In genomic region chr3:44729384-44729910, GRCh38 we compare ENCODE assay signal across 8 cellular contexts. TPM values are rescaled to one million over a fixed set of nuclear protein-coding genes. Genes with fewer than 3 reads are reported as not detected.
DNase-seq lines count a peak whose midpoint lies in the region; ATAC-seq lines count a peak whose summit lies in the region.

ZNF501 (plus strand) TSS chr3:44729635; CDS start chr3:44734422, 4,787 bp downstream.

- ATAC-seq in HG02588 (IDR thresholded peaks at IDR 0.05; ENCODE audit: unreplicated experiment) = peak; percentile 76
- ATAC-seq in left lobe of liver = peak; percentile 100
- ATAC-seq in GM19328 (IDR thresholded peaks at IDR 0.05; ENCODE audit: unreplicated experiment) = no peak

- DNase-seq in G401 (ENCODE audit: low spot score) (peak; percentile 89), NCI-H2171 (lab: John Stamatoyannopoulos, UW) (peak; percentile 91), left lobe of liver (ENCODE audit: low spot score) (peak; percentile 93)
- peak; percentile 86 for DNase-seq in activated CD4-positive, alpha-beta T cell treated with anti-CD3 and anti-CD28 coated beads, Interleukin-2, amount 10 ng/mL, durations not matched to agents 7 days and 5 days
- DNase-seq in stimulated activated CD4-positive, alpha-beta T cell treated with anti-CD3 and anti-CD28 coated beads, Interleukin-1b, Interleukin-23, amount 100 ng/mL, for 24 hours (ENCODE audit: low read depth in 4 of 4, low spot score in 1 of 4) = peak; percentile 57 to 87 (median 70)

- CTCF ChIA-PET in activated CD4-positive, alpha-beta T cell treated with anti-CD3 and anti-CD28 coated beads, Interleukin-2, amount 10 ng/mL, durations not matched to agents 7 days and 5 days (lab: Charles Lee) = interaction anchor here (0.7 to 1.1 kb wide), 3 partner anchors 18 to 101 kb away, joined by 3 to 4 read pairs (median 3); partner anchors contain the start of genes KIAA1143 and KIF15

- H3K4me3 Mint-ChIP-seq in activated CD4-positive, alpha-beta T cell treated with anti-CD3 and anti-CD28 coated beads, Interleukin-2, amount 10 ng/mL, durations not matched to agents 7 days and 5 days = peak within 1 kb of the TSS; percentile 89
- H3K4me3 Mint-ChIP-seq in dendritic cell treated with granulocyte-macrophage colony-stimulating factor and Interleukin-4, amounts not matched to agents 40 ng/mL and 50 ng/mL, for 4 days = peak within 1 kb of the TSS; percentile 98

- in situ Hi-C loops in G401 (cut with HindIII; ENCODE audit: low sequenced_read_pairs) = no loop called here

- H3K27me3 Mint-ChIP-seq in activated CD4-positive, alpha-beta T cell treated with anti-CD3 and anti-CD28 coated beads, Interleukin-2, amount 10 ng/mL, durations not matched to agents 7 days and 5 days = no peaks in the 10 kb centered on the region
- H3K27me3 Mint-ChIP-seq in dendritic cell treated with granulocyte-macrophage colony-stimulating factor and Interleukin-4, amounts not matched to agents 40 ng/mL and 50 ng/mL, for 4 days = no peaks in the 10 kb centered on the region

- peaks cover 72% of the 10 kb centered on the region for H3K9me3 Mint-ChIP-seq in activated CD4-positive, alpha-beta T cell treated with anti-CD3 and anti-CD28 coated beads, Interleukin-2, amount 10 ng/mL, durations not matched to agents 7 days and 5 days
- peaks cover 96% of the 10 kb centered on the region for H3K9me3 Mint-ChIP-seq in dendritic cell treated with granulocyte-macrophage colony-stimulating factor and Interleukin-4, amounts not matched to agents 40 ng/mL and 50 ng/mL, for 4 days

- POLR2A ChIA-PET in activated CD4-positive, alpha-beta T cell treated with anti-CD3 and anti-CD28 coated beads, Interleukin-2, amount 10 ng/mL, durations not matched to agents 7 days and 5 days (lab: Charles Lee) = interaction anchor here (1.1 kb wide), 1 partner anchor 285 kb away, joined by 3 read pairs; no protein-coding TSS in a partner anchor

- peaks cover 14% of the 10 kb centered on the region for H3K4me1 Mint-ChIP-seq in activated CD4-positive, alpha-beta T cell treated with anti-CD3 and anti-CD28 coated beads, Interleukin-2, amount 10 ng/mL, durations not matched to agents 7 days and 5 days
- H3K4me1 Mint-ChIP-seq in dendritic cell treated with granulocyte-macrophage colony-stimulating factor and Interleukin-4, amounts not matched to agents 40 ng/mL and 50 ng/mL, for 4 days (ENCODE audit: low read depth) = peaks cover 16% of the 10 kb centered on the region

- intact Hi-C loops in dendritic cell treated with granulocyte-macrophage colony-stimulating factor and Interleukin-4, amounts not matched to agents 40 ng/mL and 50 ng/mL, for 4 days (cut with micrococcal nuclease) = loop anchor here (1.0 to 2.0 kb wide), 2 partner anchors 17 to 32 kb away; partner anchors contain the start of genes KIAA1143, KIF15 and ZNF502

- peak within 1 kb of the TSS; percentile 90 for H3K27ac Mint-ChIP-seq in activated CD4-positive, alpha-beta T cell treated with anti-CD3 and anti-CD28 coated beads, Interleukin-2, amount 10 ng/mL, durations not matched to agents 7 days and 5 days
- H3K27ac Mint-ChIP-seq in dendritic cell treated with granulocyte-macrophage colony-stimulating factor and Interleukin-4, amounts not matched to agents 40 ng/mL and 50 ng/mL, for 4 days = peak within 1 kb of the TSS; percentile 91

- H3K36me3 Mint-ChIP-seq in activated CD4-positive, alpha-beta T cell treated with anti-CD3 and anti-CD28 coated beads, Interleukin-2, amount 10 ng/mL, durations not matched to agents 7 days and 5 days (ENCODE audit: low read depth) = peaks cover 56% of the 10 kb centered on the region
- H3K36me3 Mint-ChIP-seq in dendritic cell treated with granulocyte-macrophage colony-stimulating factor and Interleukin-4, amounts not matched to agents 40 ng/mL and 50 ng/mL, for 4 days (ENCODE audit: low read depth) = peaks cover 52% of the 10 kb centered on the region

RNA-seq across cellular contexts. Expression of gene ZNF501, which starts in this region (rescaled TPM):
- total RNA-seq in G401 (2014; rRNA removed; shearing (Covaris generic)) = 0.03 TPM in 1 of 2 replicates, not detected in the other
- total RNA-seq in activated CD4-positive, alpha-beta T cell treated with anti-CD3 and anti-CD28 coated beads, Interleukin-2, amount 10 ng/mL, durations not matched to agents 7 days and 5 days = 1 to 10 TPM; 1.5 to 3.6 TPM
- 1.2 TPM for total RNA-seq in left lobe of liver

Comparison
In these comparisons a context has a peak if more than half of its experiments do, and no peak if none do; other contexts are left out.
1. Peak in DNase-seq in G401; RNA of the gene not detected or under 1 TPM.